Comparison of ENCODE assay signal across 1 cellular context in genomic region chr7:27243340-27244163, GRCh38.
TF ChIP-seq lines count a peak whose summit lies in the region.

No MANE protein-coding gene starts in this region.

TF ChIP-seq in neural cell, 6 proteins besides CTCF, POLR2A, EP300 and RAD21 (continued from another document):
- no peak for TF ChIP-seq REST (IDR thresholded peaks at IDR 0.05; ENCODE audit: borderline replicate concordance)
